In the genomic region with DNA sequence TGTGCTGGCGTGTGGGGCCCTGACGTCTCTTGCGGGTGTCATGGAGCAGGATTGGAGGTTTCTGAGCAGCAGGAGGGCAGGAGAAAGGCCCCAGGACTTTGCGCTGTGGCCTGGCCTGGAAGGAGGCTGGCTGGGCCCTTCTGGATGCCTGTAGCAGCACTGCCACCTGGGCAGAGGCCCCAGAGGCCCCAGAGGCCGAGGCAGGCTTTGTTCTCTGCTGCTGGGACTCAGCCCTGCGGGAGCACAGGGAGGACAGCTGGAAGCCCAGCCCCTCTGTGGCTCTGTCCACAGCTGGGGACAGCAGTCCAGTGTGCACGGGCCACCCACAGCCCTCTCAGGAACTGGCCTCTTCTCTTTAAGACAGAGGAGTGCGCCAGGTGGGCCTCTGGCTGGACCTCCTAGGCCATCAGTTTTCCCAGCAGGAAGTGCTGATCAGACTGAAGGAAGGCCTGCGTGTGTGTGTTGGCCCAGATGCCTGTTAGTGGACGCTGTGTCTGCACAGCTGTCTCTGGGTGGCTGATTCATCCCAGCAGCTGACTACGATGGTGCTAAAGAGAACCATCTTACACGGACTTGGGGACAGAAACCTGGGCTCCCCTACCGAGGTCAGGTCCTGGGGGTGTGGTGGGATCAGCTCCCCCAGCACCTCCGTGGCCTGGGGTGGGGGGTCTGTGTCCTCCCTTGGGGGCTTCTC, we compare ENCODE assay signal across 9 cellular contexts. TPM values are rescaled to one million over a fixed set of nuclear protein-coding genes. Genes with fewer than 3 reads are reported as not detected.
DNase-seq lines count a peak whose midpoint lies in the region; ATAC-seq and TF ChIP-seq lines count a peak whose summit lies in the region.
"Had no signal": no experiment of that assay in that cellular context is flagged by ENCODE, and none has a peak within 500 bp of the region (broad histone marks: within the 10 kb centered on the region; RNA-seq: fewer than 3 reads in every experiment).

No MANE protein-coding gene starts in this region.

- 60 to 68% (median 62%) methylated on average over 14 of the region's 14 CpGs for WGBS in psoas muscle, 3 donors

- peaks cover 10% of the 10 kb centered on the region for H3K4me1 ChIP-seq in Panc1 (ENCODE audit: control insufficient read depth, insufficient read depth, low read length)
- H3K4me1 ChIP-seq in psoas muscle, result peaks cover 29% of the 10 kb centered on the region

- intact Hi-C loops in Panc1 (cut with micrococcal nuclease; ENCODE audit: unreplicated experiment) (no loop called here), psoas muscle (cut with DNase I) (loop anchor here in 1 of 2 donors (5.0 kb wide), 1 partner anchor 59 kb away; no protein-coding TSS in a partner anchor)

- in situ Hi-C loops in Panc1 (cut with HindIII; ENCODE audit: low pct_unique_long_range_greater_than_20kb, low sequenced_read_pairs), result no loop called here

- H3K27me3 ChIP-seq in Panc1 (ENCODE audit: control insufficient read depth, insufficient read depth, low read length), result no peaks in the 10 kb centered on the region
- H3K27me3 ChIP-seq in psoas muscle (ENCODE audit: insufficient read depth in 3 of 3, low read length in 2 of 3), result no peaks in the 10 kb centered on the region

- ATAC-seq in Panc1 (peak; percentile 10; the same call in 1 of the 2 replicates), psoas muscle (peak; percentile 62 to 75 (median 70)), HG02798 (IDR thresholded peaks at IDR 0.05; ENCODE audit: poor library complexity, unreplicated experiment) (no peak)

- no TSS peak for BruUV-seq in Panc1 (replicated peaks; lab: Mats Ljungman, UMichigan)

- POLR2A ChIA-PET in Panc1 (lab: Charles Lee), result no interaction called here

- H3K27ac ChIP-seq in Panc1 (ENCODE audit: low read length) (no peak overlapping the region), psoas muscle (peak overlapping the region; percentile 61)

- H3K36me3 ChIP-seq in Panc1 (ENCODE audit: control insufficient read depth, insufficient read depth, low read length) (no peaks in the 10 kb centered on the region; the same call in 1 of the 2 replicates), psoas muscle (ENCODE audit: insufficient read depth in 1 of 2, low read depth in 1 of 2) (peaks cover 0 to 21% of the 10 kb centered on the region in 2 donors)

- CTCF ChIA-PET in Panc1 (lab: Charles Lee), result no interaction called here

- DNase-seq in EL, result peak; percentile 76
- no peak for DNase-seq in Panc1 (ENCODE audit: low read depth, low spot score)
- peak; percentile 89 for DNase-seq in fibroblast of mammary gland (ENCODE audit: low read depth)
- DNase-seq in psoas muscle, result peak; percentile 53 to 77
- no peak for DNase-seq in middle frontal gyrus (ENCODE audit: extremely low spot score, low spot score)
- no peak for DNase-seq in activated CD4-positive, alpha-beta T cell treated with anti-CD3 and anti-CD28 coated beads, Interleukin-2, amount 50 U/mL, for 48 hours
- no peak for DNase-seq in activated CD4-positive, alpha-beta T cell treated with anti-CD3 and anti-CD28 coated beads for 4 hours

- H3K4me3 ChIP-seq in Panc1 (ENCODE audit: low read depth in 2 of 2, low read length in 2 of 2) (no peak overlapping the region), fibroblast of mammary gland (ENCODE audit: control insufficient read depth, low read depth, low read length) (no peak overlapping the region), psoas muscle (no peak overlapping the region)

- H3K9me3 ChIP-seq in Panc1 (ENCODE audit: control insufficient read depth, insufficient read depth, low read depth, low read length) (no peaks in the 10 kb centered on the region), psoas muscle (no peaks in the 10 kb centered on the region)

- TF ChIP-seq CTCF in Panc1 (IDR thresholded peaks at IDR 0.05), result no peak
- TF ChIP-seq CTCF in fibroblast of mammary gland (conservative IDR thresholded peaks at IDR 0.05; ENCODE audit: control insufficient read depth, insufficient read depth, low read depth, low read length), result no peak
- TF ChIP-seq CTCF in psoas muscle (IDR thresholded peaks at IDR 0.05), result no peak

RNA-seq across cellular contexts. Expression of a gene that starts 26.8 kb away (rescaled TPM):
- not detected for total RNA-seq in Panc1 (2021; ENCODE audit: unreplicated experiment)
- not detected for polyA plus RNA-seq in Panc1 (2012; ENCODE audit: insufficient read length)
- 1 to 10 TPM in 3 of 4 donors, not detected in 1; 1.8 to 6.3 (median 2.7) TPM for total RNA-seq in psoas muscle
- 1 to 10 TPM in 2 of 3 donors, under 1 TPM in 1; 0.79 to 5.1 (median 1.4) TPM for polyA plus RNA-seq in psoas muscle
- total RNA-seq: activated CD8-positive, alpha-beta memory T cell treated with anti-CD3 and anti-CD28 coated beads for 36 hours had no signal

Comparison
In these comparisons a context has a peak if more than half of its experiments do, and no peak if none do; other contexts are left out.
1. DNase-seq: peak in EL (single experiment), fibroblast of mammary gland (single experiment) and psoas muscle (2 of 2); none in Panc1 (single experiment), middle frontal gyrus (single experiment), activated CD4-positive, alpha-beta T cell treated with anti-CD3 and anti-CD28 coated beads, Interleukin-2, amount 50 U/mL, for 48 hours (0 of 2) and activated CD4-positive, alpha-beta T cell treated with anti-CD3 and anti-CD28 coated beads for 4 hours (0 of 2).